In the genomic region with DNA sequence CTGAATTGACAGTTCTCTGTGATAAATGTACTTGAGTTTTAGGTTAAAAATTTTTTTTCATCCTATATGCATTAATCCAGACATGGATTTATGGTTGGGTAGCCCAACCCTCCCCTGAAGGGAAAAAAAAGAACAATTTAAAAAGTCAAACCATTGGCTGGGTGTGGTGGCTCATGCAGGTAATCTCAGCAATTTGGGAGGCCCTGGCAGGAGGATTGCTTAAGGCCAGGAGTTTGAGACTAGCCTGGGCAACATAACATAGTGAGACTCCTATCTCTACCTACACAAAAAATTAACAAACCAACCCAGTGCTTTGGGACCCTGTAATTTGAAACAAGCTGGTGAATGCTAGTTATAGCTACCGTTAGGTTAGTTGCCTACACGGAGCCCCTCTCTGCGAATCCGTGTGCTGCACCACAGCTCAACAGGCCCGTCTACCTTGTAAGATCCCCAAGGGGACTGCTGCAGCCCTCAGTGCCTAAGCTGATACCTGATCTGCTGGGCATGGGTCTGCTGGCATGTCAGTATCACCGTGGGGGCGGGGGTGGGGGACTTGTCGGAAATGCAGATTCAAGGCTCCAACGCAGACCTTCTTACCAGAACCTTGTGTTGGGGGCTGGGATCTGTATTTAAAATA, we compare ENCODE assay signal across 1 cellular context.
TF ChIP-seq lines count a peak whose summit lies in the region.

No MANE protein-coding gene starts in this region.

TF ChIP-seq in GM23338, 12 proteins besides CTCF, POLR2A, EP300 and RAD21 (continued from another document):
- TF ChIP-seq, protein P1, sequence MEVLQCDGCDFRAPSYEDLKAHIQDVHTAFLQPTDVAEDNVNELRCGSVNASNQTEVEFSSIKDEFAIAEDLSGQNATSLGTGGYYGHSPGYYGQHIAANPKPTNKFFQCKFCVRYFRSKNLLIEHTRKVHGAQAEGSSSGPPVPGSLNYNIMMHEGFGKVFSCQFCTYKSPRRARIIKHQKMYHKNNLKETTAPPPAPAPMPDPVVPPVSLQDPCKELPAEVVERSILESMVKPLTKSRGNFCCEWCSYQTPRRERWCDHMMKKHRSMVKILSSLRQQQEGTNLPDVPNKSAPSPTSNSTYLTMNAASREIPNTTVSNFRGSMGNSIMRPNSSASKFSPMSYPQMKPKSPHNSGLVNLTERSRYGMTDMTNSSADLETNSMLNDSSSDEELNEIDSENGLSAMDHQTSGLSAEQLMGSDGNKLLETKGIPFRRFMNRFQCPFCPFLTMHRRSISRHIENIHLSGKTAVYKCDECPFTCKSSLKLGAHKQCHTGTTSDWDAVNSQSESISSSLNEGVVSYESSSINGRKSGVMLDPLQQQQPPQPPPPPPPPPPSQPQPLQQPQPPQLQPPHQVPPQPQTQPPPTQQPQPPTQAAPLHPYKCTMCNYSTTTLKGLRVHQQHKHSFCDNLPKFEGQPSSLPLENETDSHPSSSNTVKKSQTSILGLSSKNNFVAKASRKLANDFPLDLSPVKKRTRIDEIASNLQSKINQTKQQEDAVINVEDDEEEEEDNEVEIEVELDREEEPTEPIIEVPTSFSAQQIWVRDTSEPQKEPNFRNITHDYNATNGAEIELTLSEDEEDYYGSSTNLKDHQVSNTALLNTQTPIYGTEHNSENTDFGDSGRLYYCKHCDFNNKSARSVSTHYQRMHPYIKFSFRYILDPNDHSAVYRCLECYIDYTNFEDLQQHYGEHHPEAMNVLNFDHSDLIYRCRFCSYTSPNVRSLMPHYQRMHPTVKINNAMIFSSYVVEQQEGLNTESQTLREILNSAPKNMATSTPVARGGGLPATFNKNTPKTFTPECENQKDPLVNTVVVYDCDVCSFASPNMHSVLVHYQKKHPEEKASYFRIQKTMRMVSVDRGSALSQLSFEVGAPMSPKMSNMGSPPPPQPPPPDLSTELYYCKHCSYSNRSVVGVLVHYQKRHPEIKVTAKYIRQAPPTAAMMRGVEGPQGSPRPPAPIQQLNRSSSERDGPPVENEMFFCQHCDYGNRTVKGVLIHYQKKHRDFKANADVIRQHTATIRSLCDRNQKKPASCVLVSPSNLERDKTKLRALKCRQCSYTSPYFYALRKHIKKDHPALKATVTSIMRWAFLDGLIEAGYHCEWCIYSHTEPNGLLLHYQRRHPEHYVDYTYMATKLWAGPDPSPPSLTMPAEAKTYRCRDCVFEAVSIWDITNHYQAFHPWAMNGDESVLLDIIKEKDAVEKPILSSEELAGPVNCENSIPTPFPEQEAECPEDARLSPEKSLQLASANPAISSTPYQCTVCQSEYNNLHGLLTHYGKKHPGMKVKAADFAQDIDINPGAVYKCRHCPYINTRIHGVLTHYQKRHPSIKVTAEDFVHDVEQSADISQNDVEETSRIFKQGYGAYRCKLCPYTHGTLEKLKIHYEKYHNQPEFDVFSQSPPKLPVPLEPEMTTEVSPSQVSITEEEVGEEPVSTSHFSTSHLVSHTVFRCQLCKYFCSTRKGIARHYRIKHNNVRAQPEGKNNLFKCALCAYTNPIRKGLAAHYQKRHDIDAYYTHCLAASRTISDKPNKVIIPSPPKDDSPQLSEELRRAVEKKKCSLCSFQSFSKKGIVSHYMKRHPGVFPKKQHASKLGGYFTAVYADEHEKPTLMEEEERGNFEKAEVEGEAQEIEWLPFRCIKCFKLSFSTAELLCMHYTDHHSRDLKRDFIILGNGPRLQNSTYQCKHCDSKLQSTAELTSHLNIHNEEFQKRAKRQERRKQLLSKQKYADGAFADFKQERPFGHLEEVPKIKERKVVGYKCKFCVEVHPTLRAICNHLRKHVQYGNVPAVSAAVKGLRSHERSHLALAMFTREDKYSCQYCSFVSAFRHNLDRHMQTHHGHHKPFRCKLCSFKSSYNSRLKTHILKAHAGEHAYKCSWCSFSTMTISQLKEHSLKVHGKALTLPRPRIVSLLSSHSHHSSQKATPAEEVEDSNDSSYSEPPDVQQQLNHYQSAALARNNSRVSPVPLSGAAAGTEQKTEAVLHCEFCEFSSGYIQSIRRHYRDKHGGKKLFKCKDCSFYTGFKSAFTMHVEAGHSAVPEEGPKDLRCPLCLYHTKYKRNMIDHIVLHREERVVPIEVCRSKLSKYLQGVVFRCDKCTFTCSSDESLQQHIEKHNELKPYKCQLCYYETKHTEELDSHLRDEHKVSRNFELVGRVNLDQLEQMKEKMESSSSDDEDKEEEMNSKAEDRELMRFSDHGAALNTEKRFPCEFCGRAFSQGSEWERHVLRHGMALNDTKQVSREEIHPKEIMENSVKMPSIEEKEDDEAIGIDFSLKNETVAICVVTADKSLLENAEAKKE (CRISPR knock-in tag; IDR thresholded peaks at IDR 0.05) = no peak
- TF ChIP-seq NANOG (IDR thresholded peaks at IDR 0.05; ENCODE audit: borderline replicate concordance) (no peak), EZH2phosphoT487 (IDR thresholded peaks at IDR 0.05; ENCODE audit: unreplicated experiment) (no peak), JUNB (IDR thresholded peaks at IDR 0.05; ENCODE audit: unreplicated experiment) (no peak), ZNF114 (CRISPR knock-in tag; IDR thresholded peaks at IDR 0.05) (no peak)
- TF ChIP-seq, protein P2, sequence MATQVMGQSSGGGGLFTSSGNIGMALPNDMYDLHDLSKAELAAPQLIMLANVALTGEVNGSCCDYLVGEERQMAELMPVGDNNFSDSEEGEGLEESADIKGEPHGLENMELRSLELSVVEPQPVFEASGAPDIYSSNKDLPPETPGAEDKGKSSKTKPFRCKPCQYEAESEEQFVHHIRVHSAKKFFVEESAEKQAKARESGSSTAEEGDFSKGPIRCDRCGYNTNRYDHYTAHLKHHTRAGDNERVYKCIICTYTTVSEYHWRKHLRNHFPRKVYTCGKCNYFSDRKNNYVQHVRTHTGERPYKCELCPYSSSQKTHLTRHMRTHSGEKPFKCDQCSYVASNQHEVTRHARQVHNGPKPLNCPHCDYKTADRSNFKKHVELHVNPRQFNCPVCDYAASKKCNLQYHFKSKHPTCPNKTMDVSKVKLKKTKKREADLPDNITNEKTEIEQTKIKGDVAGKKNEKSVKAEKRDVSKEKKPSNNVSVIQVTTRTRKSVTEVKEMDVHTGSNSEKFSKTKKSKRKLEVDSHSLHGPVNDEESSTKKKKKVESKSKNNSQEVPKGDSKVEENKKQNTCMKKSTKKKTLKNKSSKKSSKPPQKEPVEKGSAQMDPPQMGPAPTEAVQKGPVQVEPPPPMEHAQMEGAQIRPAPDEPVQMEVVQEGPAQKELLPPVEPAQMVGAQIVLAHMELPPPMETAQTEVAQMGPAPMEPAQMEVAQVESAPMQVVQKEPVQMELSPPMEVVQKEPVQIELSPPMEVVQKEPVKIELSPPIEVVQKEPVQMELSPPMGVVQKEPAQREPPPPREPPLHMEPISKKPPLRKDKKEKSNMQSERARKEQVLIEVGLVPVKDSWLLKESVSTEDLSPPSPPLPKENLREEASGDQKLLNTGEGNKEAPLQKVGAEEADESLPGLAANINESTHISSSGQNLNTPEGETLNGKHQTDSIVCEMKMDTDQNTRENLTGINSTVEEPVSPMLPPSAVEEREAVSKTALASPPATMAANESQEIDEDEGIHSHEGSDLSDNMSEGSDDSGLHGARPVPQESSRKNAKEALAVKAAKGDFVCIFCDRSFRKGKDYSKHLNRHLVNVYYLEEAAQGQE (IDR thresholded peaks at IDR 0.05; ENCODE audit: unreplicated experiment) = no peak
- TF ChIP-seq, protein P3, sequence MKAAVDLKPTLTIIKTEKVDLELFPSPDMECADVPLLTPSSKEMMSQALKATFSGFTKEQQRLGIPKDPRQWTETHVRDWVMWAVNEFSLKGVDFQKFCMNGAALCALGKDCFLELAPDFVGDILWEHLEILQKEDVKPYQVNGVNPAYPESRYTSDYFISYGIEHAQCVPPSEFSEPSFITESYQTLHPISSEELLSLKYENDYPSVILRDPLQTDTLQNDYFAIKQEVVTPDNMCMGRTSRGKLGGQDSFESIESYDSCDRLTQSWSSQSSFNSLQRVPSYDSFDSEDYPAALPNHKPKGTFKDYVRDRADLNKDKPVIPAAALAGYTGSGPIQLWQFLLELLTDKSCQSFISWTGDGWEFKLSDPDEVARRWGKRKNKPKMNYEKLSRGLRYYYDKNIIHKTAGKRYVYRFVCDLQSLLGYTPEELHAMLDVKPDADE (IDR thresholded peaks at IDR 0.05) = no peak
TF ChIP-seq in GM23338: peak in this region for 0.
